3 cellular contexts compared by ENCODE assay signal in the genomic region with DNA sequence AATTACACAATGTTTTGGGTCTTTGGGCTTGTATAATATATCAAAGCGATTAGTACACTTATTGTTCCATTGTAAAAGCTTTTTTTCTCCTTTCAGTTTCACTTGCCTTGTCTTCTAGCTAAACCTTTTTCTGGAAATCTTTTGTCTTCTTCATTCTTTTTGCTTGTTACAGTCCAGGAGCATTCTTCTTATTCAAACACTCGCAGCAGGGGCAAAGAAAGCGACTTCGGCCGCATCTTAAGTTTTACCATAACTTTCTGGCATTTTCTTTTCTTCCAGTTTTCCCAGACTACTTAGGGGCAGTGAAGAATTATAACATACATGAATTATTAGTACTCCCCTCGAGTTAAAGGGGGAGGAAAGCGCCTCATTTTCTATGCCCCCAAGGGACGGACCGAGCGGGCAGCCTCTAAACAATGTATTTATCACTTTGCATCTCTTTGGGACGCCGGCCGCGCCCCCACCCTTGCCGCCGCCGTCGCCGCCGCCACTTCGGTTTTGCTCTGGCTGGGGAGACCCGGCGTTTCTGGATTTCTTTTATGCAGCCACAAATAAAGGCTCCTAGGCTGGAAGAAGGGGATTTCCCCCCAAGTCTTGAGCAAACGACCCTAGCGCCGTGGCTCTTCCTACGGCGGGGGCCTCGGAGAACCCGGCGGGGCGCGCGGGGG.
TF ChIP-seq lines count a peak whose summit lies in the region.

No MANE protein-coding gene starts in this region.

TF ChIP-seq in liver, 16 proteins besides CTCF, POLR2A, EP300 and RAD21:
- TF ChIP-seq FOXA2 (IDR thresholded peaks at IDR 0.05) (no peak), FOXA1 (IDR thresholded peaks at IDR 0.05) (no peak)

TF ChIP-seq in HepG2, 621 proteins besides CTCF, POLR2A, EP300 and RAD21:
- TF ChIP-seq ZNF737 (CRISPR knock-in tag; IDR thresholded peaks at IDR 0.05; ENCODE audit: borderline replicate concordance) (no peak), FOXP1 (IDR thresholded peaks at IDR 0.05) (no peak), FOXP1 (CRISPR knock-in tag; IDR thresholded peaks at IDR 0.05) (no peak), SNAI1 (CRISPR knock-in tag; IDR thresholded peaks at IDR 0.05; ENCODE audit: borderline replicate concordance) (no peak), SRSF4 (IDR thresholded peaks at IDR 0.05; ENCODE audit: low read depth, low read length, poor library complexity, severe bottlenecking) (no peak), CEBPB (IDR thresholded peaks at IDR 0.05; ENCODE audit: borderline replicate concordance, low read depth, low read length) (no peak), BRF2 (CRISPR knock-in tag; IDR thresholded peaks at IDR 0.05) (no peak), HNF4G (IDR thresholded peaks at IDR 0.05; ENCODE audit: borderline replicate concordance, low read depth, low read length) (no peak), HNF4G (CRISPR knock-in tag; IDR thresholded peaks at IDR 0.05; ENCODE audit: borderline replicate concordance, low read depth) (no peak), PHF5A (CRISPR knock-in tag; IDR thresholded peaks at IDR 0.05; ENCODE audit: low read depth, unreplicated experiment) (no peak), ZNF773 (CRISPR knock-in tag; IDR thresholded peaks at IDR 0.05; ENCODE audit: borderline replicate concordance) (no peak), ZNF567 (CRISPR knock-in tag; IDR thresholded peaks at IDR 0.05; ENCODE audit: borderline replicate concordance) (no peak), ZNF160 (CRISPR knock-in tag; IDR thresholded peaks at IDR 0.05) (no peak), TSC22D2 (CRISPR knock-in tag; IDR thresholded peaks at IDR 0.05; ENCODE audit: borderline replicate concordance) (no peak), RFXAP (CRISPR knock-in tag; IDR thresholded peaks at IDR 0.05; ENCODE audit: borderline replicate concordance) (no peak), SNRNP70 (IDR thresholded peaks at IDR 0.05; ENCODE audit: low read depth, low read length) (no peak)
- TF ChIP-seq, protein P1, sequence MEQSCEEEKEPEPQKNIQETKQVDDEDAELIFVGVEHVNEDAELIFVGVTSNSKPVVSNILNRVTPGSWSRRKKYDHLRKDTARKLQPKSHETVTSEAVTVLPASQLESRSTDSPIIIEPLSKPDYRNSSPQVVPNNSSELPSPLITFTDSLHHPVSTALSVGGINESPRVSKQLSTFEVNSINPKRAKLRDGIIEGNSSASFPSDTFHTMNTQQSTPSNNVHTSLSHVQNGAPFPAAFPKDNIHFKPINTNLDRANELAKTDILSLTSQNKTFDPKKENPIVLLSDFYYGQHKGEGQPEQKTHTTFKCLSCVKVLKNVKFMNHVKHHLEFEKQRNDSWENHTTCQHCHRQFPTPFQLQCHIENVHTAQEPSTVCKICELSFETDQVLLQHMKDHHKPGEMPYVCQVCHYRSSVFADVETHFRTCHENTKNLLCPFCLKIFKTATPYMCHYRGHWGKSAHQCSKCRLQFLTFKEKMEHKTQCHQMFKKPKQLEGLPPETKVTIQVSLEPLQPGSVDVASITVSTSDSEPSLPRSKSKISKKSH (CRISPR knock-in tag; IDR thresholded peaks at IDR 0.05; ENCODE audit: borderline replicate concordance) = no peak

TF ChIP-seq in GM12891, 5 proteins besides CTCF, POLR2A, EP300 and RAD21:
- TF ChIP-seq SPI1 (IDR thresholded peaks at IDR 0.05; ENCODE audit: low read depth, low read length) = no peak
- no peak for TF ChIP-seq TAF1 (IDR thresholded peaks at IDR 0.05; ENCODE audit: low read depth, low read length)
- TF ChIP-seq POLR2AphosphoS5 (IDR thresholded peaks at IDR 0.05; ENCODE audit: low read depth, low read length) = no peak
- no peak for TF ChIP-seq POU2F2 (IDR thresholded peaks at IDR 0.05; ENCODE audit: low read depth, low read length)
- no peak for TF ChIP-seq PAX5 (IDR thresholded peaks at IDR 0.05; ENCODE audit: insufficient read depth, low read length, severe bottlenecking)
